7 cellular contexts compared by ENCODE assay signal in genomic region chr6:44346818-44347217, GRCh38. TPM values are rescaled to one million over a fixed set of nuclear protein-coding genes. Genes with fewer than 3 reads are reported as not detected.
"Had no signal": no experiment of that assay in that cellular context is flagged by ENCODE, and none has a peak within 500 bp of the region (broad histone marks: within the 10 kb centered on the region; RNA-seq: fewer than 3 reads in every experiment).

No MANE protein-coding gene starts in this region.

RNA-seq across cellular contexts. Expression of gene SPATS1, which starts 4.4 kb away (rescaled TPM):
- total RNA-seq: GM23248, GM23338, H1, H4, H7, H9, HFFc6 had no signal
- polyA plus RNA-seq: GM23248, GM23338, H1 had no signal
